ENCODE assay signal across 1 cellular context in genomic region chr18:12391487-12392136, GRCh38.
TF ChIP-seq lines count a peak whose summit lies in the region.

No MANE protein-coding gene starts in this region.

TF ChIP-seq in GM12878, 131 proteins besides CTCF, POLR2A, EP300 and RAD21:
- TF ChIP-seq RELA (IDR thresholded peaks at IDR 0.05; ENCODE audit: borderline replicate concordance, partially characterized antibody) (no peak), YY1 (IDR thresholded peaks at IDR 0.05; ENCODE audit: low read depth, low read length) (0 out of 2 replicates have a peak, but pooled peaks have one; percentile 44), FOXM1 (IDR thresholded peaks at IDR 0.05; ENCODE audit: low read depth, low read length) (peak; percentile 53; the same call in 1 of the 2 replicates), SRF (IDR thresholded peaks at IDR 0.05; ENCODE audit: low read depth in 2 of 2, low read length in 2 of 2) (no peak), HSF1 (IDR thresholded peaks at IDR 0.05; ENCODE audit: low read depth, low read length) (no peak), RUNX3 (IDR thresholded peaks at IDR 0.05; ENCODE audit: low read length) (no peak), JUNB (IDR thresholded peaks at IDR 0.05) (no peak), HDGF (IDR thresholded peaks at IDR 0.05) (no peak), IRF5 (IDR thresholded peaks at IDR 0.05; ENCODE audit: borderline replicate concordance) (no peak), SMC3 (IDR thresholded peaks at IDR 0.05; ENCODE audit: borderline replicate concordance, low read length) (peak; percentile 91), MEF2A (IDR thresholded peaks at IDR 0.05; ENCODE audit: insufficient read depth, low read depth, low read length) (0 out of 2 replicates have a peak, but pooled peaks have one; percentile 24), EZH2 (IDR thresholded peaks at IDR 0.05; ENCODE audit: borderline replicate concordance, control insufficient read depth, low read depth, low read length) (no peak), CHD2 (IDR thresholded peaks at IDR 0.05; ENCODE audit: borderline replicate concordance, low read depth, low read length) (no peak), JUND (IDR thresholded peaks at IDR 0.05; ENCODE audit: low read depth, low read length) (no peak)
